ENCODE assay signal across 8 cellular contexts in the genomic region with DNA sequence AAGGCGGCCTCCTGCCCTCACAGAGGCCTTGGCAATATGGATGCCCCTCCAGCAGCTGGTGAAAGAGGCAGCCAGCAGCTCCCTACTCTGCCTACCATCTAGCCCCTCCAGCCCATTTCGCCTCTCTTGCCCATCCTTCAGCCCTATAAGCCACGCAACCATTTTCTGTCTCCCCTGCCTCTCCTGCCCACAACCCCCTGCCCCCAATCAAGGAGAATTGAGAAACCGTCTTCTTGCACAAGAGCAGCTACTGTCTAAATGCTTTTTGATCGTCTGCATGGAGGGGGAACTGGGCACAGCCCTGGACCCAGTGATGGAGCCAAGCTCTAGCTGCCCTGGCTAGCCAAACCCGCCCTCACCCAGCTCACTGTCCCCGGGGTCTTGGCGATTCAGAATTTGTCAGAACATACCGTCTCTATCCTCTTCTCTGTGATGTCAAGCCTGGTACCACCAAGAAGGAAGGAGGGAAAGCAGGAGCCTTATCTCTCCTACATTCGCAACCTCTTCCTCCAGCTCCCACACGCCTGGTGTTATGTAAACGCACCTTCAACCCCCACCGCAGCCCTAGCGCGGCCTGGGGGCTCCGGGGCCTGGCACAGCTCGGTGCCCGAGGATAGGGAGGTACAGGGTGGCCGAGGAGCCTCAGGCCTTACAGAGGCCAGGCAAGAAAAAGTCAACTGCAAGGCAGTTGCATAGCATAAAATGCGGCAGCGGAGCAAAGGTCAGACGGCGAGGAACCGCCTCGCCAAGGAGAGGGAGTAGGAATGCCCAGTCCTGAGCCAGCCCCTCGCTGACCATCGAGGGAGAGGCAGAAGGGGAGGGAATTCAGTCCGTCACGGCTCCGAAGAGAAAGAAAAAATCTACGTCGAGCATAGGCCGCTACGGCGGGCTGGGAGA. TPM values are rescaled to one million over a fixed set of nuclear protein-coding genes. Genes with fewer than 3 reads are reported as not detected.
A peak's percentile ranks its signal among the peaks of the same experiment; 100 is the strongest.
DNase-seq lines count a peak whose midpoint lies in the region; ATAC-seq and TF ChIP-seq lines count a peak whose summit lies in the region.

No MANE protein-coding gene starts in this region.

- no peaks in the 10 kb centered on the region for H3K9me2 ChIP-seq in hepatocyte (replicated peaks; ENCODE audit: insufficient read depth)

- H3K79me2 ChIP-seq in hepatocyte = peaks cover 43% of the 10 kb centered on the region

- H3K9ac ChIP-seq in HUES64 (ENCODE audit: low read depth, low read length) (peak overlapping the region; percentile 94), adipocyte (ENCODE audit: low read length) (peak overlapping the region; percentile 99), skeletal muscle satellite cell (ENCODE audit: low read depth, low read length) (peak overlapping the region; percentile 99)

- H3K9me3 ChIP-seq in HUES64 (ENCODE audit: insufficient read depth, low read depth, low read length) (no peaks in the 10 kb centered on the region), adipocyte (ENCODE audit: control insufficient read depth, low read length) (no peaks in the 10 kb centered on the region), hepatocyte (ENCODE audit: low read depth) (no peaks in the 10 kb centered on the region), skeletal muscle satellite cell (replicated peaks; ENCODE audit: low read length) (no peaks in the 10 kb centered on the region)

- TF ChIP-seq CTCF in hepatocyte (IDR thresholded peaks at IDR 0.05; ENCODE audit: poor library complexity) = no peak

- H3K4me1 ChIP-seq in HUES64 (ENCODE audit: insufficient read depth, low read length) (peaks cover 55% of the 10 kb centered on the region), adipocyte (ENCODE audit: control insufficient read depth, insufficient read depth, low read length) (peaks cover 68% of the 10 kb centered on the region), hepatocyte (ENCODE audit: insufficient read depth) (peaks cover 41% of the 10 kb centered on the region), skeletal muscle satellite cell (ENCODE audit: control insufficient read depth, insufficient read depth, low read length) (peaks cover 60% of the 10 kb centered on the region)

- H2AFZ ChIP-seq in hepatocyte = peak overlapping the region; percentile 16

- H3K27ac ChIP-seq in HUES64 (ENCODE audit: low read depth, low read length) (peak overlapping the region; percentile 100), hepatocyte (peak overlapping the region; percentile 94)

- 1% methylated on average over 34 of the region's 35 CpGs for WGBS in HUES64
- WGBS in hepatocyte (ENCODE audit: low lambda C conversion rate, missing lambda C conversion rate) = 16% methylated on average over 35 of the region's 35 CpGs

- H4K20me1 ChIP-seq in hepatocyte (ENCODE audit: insufficient read depth, poor library complexity, severe bottlenecking) = peaks cover 10% of the 10 kb centered on the region

- H3K4me2 ChIP-seq in hepatocyte (peak overlapping the region; percentile 82), skeletal muscle satellite cell (ENCODE audit: low read length) (peak overlapping the region; percentile 93)

- ATAC-seq in HG03139 (IDR thresholded peaks at IDR 0.05; ENCODE audit: unreplicated experiment) (no peak), HG02884 (IDR thresholded peaks at IDR 0.05; ENCODE audit: unreplicated experiment) (no peak)

- H3K36me3 ChIP-seq in HUES64 (ENCODE audit: insufficient read depth, low read length) (peaks cover 36% of the 10 kb centered on the region), adipocyte (ENCODE audit: control insufficient read depth, insufficient read depth, low read length, severe bottlenecking) (no peaks in the 10 kb centered on the region), hepatocyte (replicated peaks; ENCODE audit: insufficient read depth, low read depth) (no peaks in the 10 kb centered on the region), skeletal muscle satellite cell (ENCODE audit: insufficient read depth, low read length) (peaks cover 40% of the 10 kb centered on the region)

- in situ Hi-C loops in ACHN (cut with HindIII; ENCODE audit: low pct_ligation_motif_present, low pct_unique_long_range_greater_than_20kb, low sequenced_read_pairs) = no loop called here

- H3K27me3 ChIP-seq in HUES64 (ENCODE audit: insufficient read depth, low read length) = no peaks in the 10 kb centered on the region; the same call in 1 of the 2 replicates
- no peaks in the 10 kb centered on the region for H3K27me3 ChIP-seq in adipocyte (replicated peaks; ENCODE audit: control insufficient read depth, insufficient read depth, low read length)
- H3K27me3 ChIP-seq in hepatocyte = no peaks in the 10 kb centered on the region
- no peaks in the 10 kb centered on the region for H3K27me3 ChIP-seq in skeletal muscle satellite cell (ENCODE audit: control insufficient read depth, insufficient read depth, low read length)

- peak overlapping the region; percentile 95 for H3K4me3 ChIP-seq in HUES64 (ENCODE audit: low read length)
- peak overlapping the region; percentile 95 for H3K4me3 ChIP-seq in adipocyte (ENCODE audit: low read length)
- peak overlapping the region; percentile 41 for H3K4me3 ChIP-seq in hepatocyte
- H3K4me3 ChIP-seq in skeletal muscle satellite cell (ENCODE audit: low read length) = peak overlapping the region; percentile 88

- peak; percentile 47 for DNase-seq in ACHN
- DNase-seq in adipocyte (ENCODE audit: low read depth) = peak; percentile 81
- peak; percentile 63 for DNase-seq in hepatocyte (ENCODE audit: low spot score)
- no peak for DNase-seq in NCI-H446 (lab: John Stamatoyannopoulos, UW)

RNA-seq across cellular contexts. Expression of a gene that starts 1.1 kb away (rescaled TPM):
- polyA plus RNA-seq in HUES64 (2013, experiment 1 of 2) = 64.4 TPM
- polyA plus RNA-seq in HUES64 (2013, experiment 2 of 2) = 80.8 TPM
- total RNA-seq in hepatocyte = 6.1 and 7.2 TPM in 2 replicates
- 4.3 and 8.5 TPM in 2 replicates for polyA plus RNA-seq in hepatocyte
- total RNA-seq in skeletal muscle satellite cell (2012; rRNA removed) = 29.9 and 38.5 TPM in 2 replicates

Comparison
In these comparisons a context has a peak if more than half of its experiments do, and no peak if none do; other contexts are left out.
1. DNase-seq: peak in ACHN (single experiment), adipocyte (single experiment) and hepatocyte (single experiment); none in NCI-H446 (0 of 2).
2. H3K4me3 ChIP-seq: peak in every context shown above with its lines; median percentile 95 in HUES64; 95 in adipocyte; 88 in skeletal muscle satellite cell; 41 in hepatocyte.
3. Peak in every context shown above with its lines, with median percentiles within 50 percentile points of each other: H3K9ac ChIP-seq.